Comparison of ENCODE assay signal across 11 cellular contexts in genomic region chr5:178115835-178116405, GRCh38. TPM values are rescaled to one million over a fixed set of nuclear protein-coding genes. Genes with fewer than 3 reads are reported as not detected.
DNase-seq lines count a peak whose midpoint lies in the region; ATAC-seq and TF ChIP-seq lines count a peak whose summit lies in the region.
"Had no signal": no experiment of that assay in that cellular context is flagged by ENCODE, and none has a peak within 500 bp of the region (broad histone marks: within the 10 kb centered on the region; RNA-seq: fewer than 3 reads in every experiment).

No MANE protein-coding gene starts in this region.

- peaks cover 3% of the 10 kb centered on the region for H3K9me3 Mint-ChIP-seq in CD8-positive, alpha-beta T cell
- H3K9me3 Mint-ChIP-seq in IgD-negative memory B cell = no peaks in the 10 kb centered on the region
- H3K9me3 Mint-ChIP-seq in effector memory CD8-positive, alpha-beta T cell = no peaks in the 10 kb centered on the region
- H3K9me3 Mint-ChIP-seq in natural killer cell = no peaks in the 10 kb centered on the region
- no peaks in the 10 kb centered on the region for H3K9me3 Mint-ChIP-seq in chondrocyte (ENCODE audit: low read depth)

- peaks cover 54% of the 10 kb centered on the region for H3K4me1 Mint-ChIP-seq in CD8-positive, alpha-beta T cell (ENCODE audit: low read depth)
- H3K4me1 Mint-ChIP-seq in IgD-negative memory B cell (peaks cover 26 to 34% (median 32%) of the 10 kb centered on the region in 3 donors), natural killer cell (peaks cover 29 to 50% of the 10 kb centered on the region in 2 donors), chondrocyte (ENCODE audit: low read depth) (peaks cover 14% of the 10 kb centered on the region)
- peaks cover 40 to 44% of the 10 kb centered on the region in 2 donors for H3K4me1 Mint-ChIP-seq in effector memory CD8-positive, alpha-beta T cell (ENCODE audit: low read depth in 2 of 2)

- TF ChIP-seq CTCF in CD8-positive, alpha-beta T cell (IDR thresholded peaks at IDR 0.05) = no peak
- no peak for TF ChIP-seq CTCF in natural killer cell (IDR thresholded peaks at IDR 0.05)
- no peak for TF ChIP-seq CTCF in chondrocyte (IDR thresholded peaks at IDR 0.05)

- H3K27me3 ChIP-seq in CD8-positive, alpha-beta T cell (ENCODE audit: insufficient read depth, low read length) = no peaks in the 10 kb centered on the region

- POLR2A ChIA-PET in CD8-positive, alpha-beta T cell (lab: Charles Lee) = interaction anchor here (1.0 to 1.6 kb wide), 3 partner anchors 13 to 37 kb away, joined by 3 to 5 read pairs (median 3); partner anchors contain the start of genes NHP2 and RMND5B

- H3K9me3 ChIP-seq in CD8-positive, alpha-beta T cell (ENCODE audit: low read length) = no peaks in the 10 kb centered on the region

- peak overlapping the region; percentile 88 for H3K4me3 ChIP-seq in CD8-positive, alpha-beta T cell (ENCODE audit: low read depth, low read length)

- no peaks in the 10 kb centered on the region for H3K27me3 Mint-ChIP-seq in CD8-positive, alpha-beta T cell (ENCODE audit: low read depth)
- H3K27me3 Mint-ChIP-seq in IgD-negative memory B cell (peaks cover 4% of the 10 kb centered on the region), natural killer cell (ENCODE audit: low read depth in 2 of 2) (peaks cover under 1 to 19% of the 10 kb centered on the region in 2 donors), chondrocyte (ENCODE audit: low read depth) (peaks cover 20% of the 10 kb centered on the region)
- H3K27me3 Mint-ChIP-seq in effector memory CD8-positive, alpha-beta T cell = peaks cover 0 to 6% of the 10 kb centered on the region in 2 donors

- H3K27ac ChIP-seq in CD8-positive, alpha-beta T cell (ENCODE audit: low read depth, low read length) = peak overlapping the region; percentile 45

- DNase-seq in CD8-positive, alpha-beta T cell = no peak
- peak in 1 of 3 experiments; percentile 37 for DNase-seq in effector memory CD8-positive, alpha-beta T cell
- DNase-seq in natural killer cell (no peak), chondrocyte (ENCODE audit: low spot score) (no peak)
- DNase-seq: NCI-H1105 treated with DMSO at 0.1 percent for 48 hours, small intestine had no signal

- H3K27ac Mint-ChIP-seq in CD8-positive, alpha-beta T cell = peak overlapping the region; percentile 93
- H3K27ac Mint-ChIP-seq in IgD-negative memory B cell (peak overlapping the region; percentile 90 to 99 (median 97)), natural killer cell (peak overlapping the region; percentile 90 to 94), chondrocyte (ENCODE audit: unreplicated experiment) (no peak overlapping the region)
- peak overlapping the region; percentile 92 to 98 for H3K27ac Mint-ChIP-seq in effector memory CD8-positive, alpha-beta T cell

- intact Hi-C loops in CD8-positive, alpha-beta T cell (cut with DNase I, micrococcal nuclease) = loop anchor here (1.0 to 10.0 kb wide), 4 partner anchors 14 to 1581 kb away; partner anchors contain the start of genes RMND5B (in 1 of the 2) and RNF44 (in 1 of the 2)
- intact Hi-C loops in natural killer cell (cut with micrococcal nuclease) = loop anchor here (1.0 to 10.0 kb wide), 3 partner anchors 14 to 119 kb away; partner anchors contain the start of genes NHP2 and PHYKPL

- peak; percentile 17 for ATAC-seq in CD8-positive, alpha-beta T cell
- no peak for ATAC-seq in effector memory CD8-positive, alpha-beta T cell (replicated peaks)
- no peak for ATAC-seq in natural killer cell
- no peak for ATAC-seq in GM21526 (IDR thresholded peaks at IDR 0.05; ENCODE audit: low FRiP score, unreplicated experiment)
- ATAC-seq in GM21576 (IDR thresholded peaks at IDR 0.05; ENCODE audit: unreplicated experiment) = no peak
- no peak for ATAC-seq in HG03280 (IDR thresholded peaks at IDR 0.05; ENCODE audit: unreplicated experiment)
- ATAC-seq: Panc1 had no signal

- H3K36me3 Mint-ChIP-seq in CD8-positive, alpha-beta T cell = peaks cover 2% of the 10 kb centered on the region
- peaks cover 2% of the 10 kb centered on the region for H3K36me3 Mint-ChIP-seq in IgD-negative memory B cell
- H3K36me3 Mint-ChIP-seq in effector memory CD8-positive, alpha-beta T cell (ENCODE audit: insufficient read depth) = peaks cover 49% of the 10 kb centered on the region
- H3K36me3 Mint-ChIP-seq in natural killer cell = no peaks in the 10 kb centered on the region
- no peaks in the 10 kb centered on the region for H3K36me3 Mint-ChIP-seq in chondrocyte (ENCODE audit: low read depth)

- peak overlapping the region; percentile 86 for H3K4me3 Mint-ChIP-seq in CD8-positive, alpha-beta T cell
- peak overlapping the region; percentile 80 to 98 (median 93) for H3K4me3 Mint-ChIP-seq in IgD-negative memory B cell
- peak overlapping the region; percentile 94 to 100 for H3K4me3 Mint-ChIP-seq in effector memory CD8-positive, alpha-beta T cell
- H3K4me3 Mint-ChIP-seq in natural killer cell = peak overlapping the region; percentile 83
- H3K4me3 Mint-ChIP-seq in chondrocyte (ENCODE audit: unreplicated experiment) = no peak overlapping the region

- CTCF ChIA-PET in CD8-positive, alpha-beta T cell (lab: Charles Lee) = interaction anchor here (1.4 to 11.6 kb wide), 2 partner anchors 19 to 40 kb away, joined by 3 to 113 read pairs; no protein-coding TSS in a partner anchor

- no peaks in the 10 kb centered on the region for H3K36me3 ChIP-seq in CD8-positive, alpha-beta T cell (ENCODE audit: insufficient read depth, low read length)

- peaks cover 69% of the 10 kb centered on the region for H3K4me1 ChIP-seq in CD8-positive, alpha-beta T cell (ENCODE audit: insufficient read depth, low read length)

RNA-seq across cellular contexts. Expression of gene N4BP3, which starts 2.6 kb away (rescaled TPM):
- total RNA-seq in CD8-positive, alpha-beta T cell = 10 to 100 TPM; 17.3 to 17.9 TPM
- 10.1 TPM for polyA plus RNA-seq in IgD-negative memory B cell
- total RNA-seq in natural killer cell (10 to 100 TPM in 1 of 3 donors, 1 to 10 TPM in 2; 5.6 to 16.9 (median 9.0) TPM), chondrocyte (0.27 to 0.44 TPM (median 0.32 TPM) in 3 replicates)

RNA-seq across cellular contexts. Expression of gene RMND5B, which starts 14.9 kb away (rescaled TPM):
- total RNA-seq in CD8-positive, alpha-beta T cell = 10 to 100 TPM in 1 of 2 experiments, 1 to 10 TPM in 1; 9.3 to 12.6 TPM
- polyA plus RNA-seq in IgD-negative memory B cell = 43.0 TPM
- total RNA-seq in natural killer cell = 10 to 100 TPM in 1 of 3 donors, 1 to 10 TPM in 2; 9.2 to 12.7 (median 9.5) TPM
- 24.4 to 27.7 TPM (median 26.8 TPM) in 3 replicates for total RNA-seq in chondrocyte

RNA-seq across cellular contexts. Expression of gene NHP2, which starts 37.8 kb away (rescaled TPM):
- total RNA-seq in CD8-positive, alpha-beta T cell = 10 to 100 TPM; 48.8 to 49.6 TPM
- polyA plus RNA-seq in IgD-negative memory B cell = 227 TPM
- 10 to 100 TPM; 39.2 to 43.5 (median 40.2) TPM for total RNA-seq in natural killer cell
- 72.2 to 106 TPM (median 74.1 TPM) in 3 replicates for total RNA-seq in chondrocyte
